ENCODE assay signal across 27 cellular contexts in genomic region chr11:35916270-35916669, GRCh38. TPM values are rescaled to one million over a fixed set of nuclear protein-coding genes. Genes with fewer than 3 reads are reported as not detected.
"Had no signal": no experiment of that assay in that cellular context is flagged by ENCODE, and none has a peak within 500 bp of the region (broad histone marks: within the 10 kb centered on the region; RNA-seq: fewer than 3 reads in every experiment).

No MANE protein-coding gene starts in this region.

- FAIRE-seq: frontal cortex had no signal

- H3K4me3 ChIP-seq: adrenal gland, body of pancreas, colonic mucosa had no signal

- ATAC-seq: activated CD4-positive, alpha-beta T cell treated with anti-CD3 and anti-CD28 coated beads for 36 hours; activated CD4-positive, CD25-positive, alpha-beta regulatory T cell treated with anti-CD3 and anti-CD28 coated beads, Interleukin-2, amount 50 U/mL, for 24 hours; activated CD8-positive, alpha-beta memory T cell treated with anti-CD3 and anti-CD28 coated beads, Interleukin-2, amount 10 ng/mL, durations not matched to agents 7 days and 5 days; activated CD8-positive, alpha-beta T cell treated with anti-CD3 and anti-CD28 coated beads, Interleukin-2, amount 10 ng/mL, durations not matched to agents 7 days and 5 days; activated naive CD8-positive, alpha-beta T cell treated with anti-CD3 and anti-CD28 coated beads, Interleukin-2, amount 50 U/mL, for 24 hours; body of pancreas; esophagus mucosa; T-helper 17 cell had no signal

- H3K9me3 ChIP-seq: adrenal gland, body of pancreas, colonic mucosa had no signal

- H3K27me3 ChIP-seq: adrenal gland, body of pancreas, colonic mucosa had no signal

- H3K27ac ChIP-seq: adrenal gland, body of pancreas, colonic mucosa, WERI-Rb-1 had no signal

- H3K36me3 ChIP-seq: adrenal gland, colonic mucosa, WERI-Rb-1 had no signal

- H3K4me1 ChIP-seq: body of pancreas, colonic mucosa had no signal

- DNase-seq: activated B cell treated with CpG ODN at 0.5 μM for 24 hours; activated CD4-positive, alpha-beta memory T cell treated with anti-CD3 and anti-CD28 coated beads for 36 hours; activated CD4-positive, alpha-beta T cell treated with anti-CD3 and anti-CD28 coated beads for 36 hours; activated CD4-positive, alpha-beta T cell treated with anti-CD3 and anti-CD28 coated beads, Interleukin-2, amount 10 ng/mL, durations not matched to agents 24 days and 14 days; activated CD8-positive, alpha-beta memory T cell treated with anti-CD3 and anti-CD28 coated beads, Interleukin-2, amount 10 ng/mL, durations not matched to agents 7 days and 5 days; activated CD8-positive, alpha-beta memory T cell treated with anti-CD3 and anti-CD28 coated beads, Interleukin-2, amount 50 U/mL, for 4 hours; activated CD8-positive, alpha-beta T cell treated with anti-CD3 and anti-CD28 coated beads, Interleukin-2, amount 10 ng/mL, durations not matched to agents 7 days and 5 days; activated effector memory CD4-positive, alpha-beta T cell treated with anti-CD3 and anti-CD28 coated beads, Interleukin-2, amount 50 U/mL, for 16 hours; activated naive CD4-positive, alpha-beta T cell treated with anti-CD3 and anti-CD28 coated beads for 36 hours; activated naive CD8-positive, alpha-beta T cell treated with anti-CD3 and anti-CD28 coated beads for 36 hours; activated naive CD8-positive, alpha-beta T cell treated with anti-CD3 and anti-CD28 coated beads, Interleukin-2, amount 50 U/mL, for 24 hours; activated T-cell treated with anti-CD3 and anti-CD28 coated beads, Interleukin-2, amount 50 U/mL, for 1 hour; activated T-cell treated with anti-CD3 and anti-CD28 coated beads, Interleukin-2, amount 50 U/mL, for 48 hours; adrenal gland; amygdala; aorta; body of pancreas; caudate nucleus; colonic mucosa; effector CD8-positive, alpha-beta T cell; foreskin fibroblast; T-helper 17 cell; T1000; WERI-Rb-1 had no signal

RNA-seq across cellular contexts. Expression of gene LDLRAD3, which starts 27.6 kb away (rescaled TPM):
- total RNA-seq: activated B cell treated with CpG ODN at 0.5 μM for 24 hours; activated CD8-positive, alpha-beta memory T cell treated with anti-CD3 and anti-CD28 coated beads, Interleukin-2, amount 10 ng/mL, durations not matched to agents 7 days and 5 days had no signal
